Comparison of ENCODE assay signal across 8 cellular contexts in genomic region chrX:54529559-54530357, GRCh38. TPM values are rescaled to one million over a fixed set of nuclear protein-coding genes. Genes with fewer than 3 reads are reported as not detected.
DNase-seq lines count a peak whose midpoint lies in the region; ATAC-seq and TF ChIP-seq lines count a peak whose summit lies in the region.

Gene GNL3L (plus strand): TSS chrX:54530219. CDS start chrX:54532567, 2,348 bp downstream.

- DNase-seq in DMS 273 treated with DMSO at 0.1 percent for 48 hours (lab: John Stamatoyannopoulos, UW) (peak; percentile 84), OCI-M2 (lab: John Stamatoyannopoulos, UW; ENCODE audit: unreplicated experiment) (peak; percentile 76), activated T-cell treated with anti-CD3 and anti-CD28 coated beads for 4 hours (peak; percentile 56), epithelial cell of proximal tubule (ENCODE audit: low read depth) (peak; percentile 20)
- DNase-seq in stimulated activated CD8-positive, alpha-beta memory T cell treated with anti-CD3 and anti-CD28 coated beads, Interleukin-4, amount 100 ng/mL, for 4 hours (ENCODE audit: low read depth in 2 of 2, low spot score in 1 of 2): peak; percentile 38 to 66

- no peak for TF ChIP-seq CTCF in epithelial cell of proximal tubule (conservative IDR thresholded peaks at IDR 0.05; ENCODE audit: low read depth, low read length)

- no peaks in the 10 kb centered on the region for H3K36me3 ChIP-seq in mucosa of rectum (ENCODE audit: control insufficient read depth in 2 of 2, insufficient read depth in 2 of 2, low read length in 2 of 2)

- no peaks in the 10 kb centered on the region for H3K9me3 ChIP-seq in mucosa of rectum (ENCODE audit: control insufficient read depth in 2 of 2, low read length in 2 of 2)

- H3K9ac ChIP-seq in mucosa of rectum (ENCODE audit: low read depth in 1 of 2, low read length in 2 of 2): peak within 1 kb of the TSS; percentile 83 to 84

- no peaks in the 10 kb centered on the region for H3K27me3 ChIP-seq in mucosa of rectum (ENCODE audit: control insufficient read depth in 2 of 2, insufficient read depth in 2 of 2, low read length in 2 of 2)

- peak; percentile 89 for ATAC-seq in GM21576 (IDR thresholded peaks at IDR 0.05; ENCODE audit: unreplicated experiment)

- peak within 1 kb of the TSS; percentile 75 to 89 for H3K27ac ChIP-seq in mucosa of rectum (ENCODE audit: low read depth in 2 of 2, low read length in 2 of 2)

- TF ChIP-seq EP300 in Ishikawa (IDR thresholded peaks at IDR 0.05; ENCODE audit: borderline replicate concordance): no peak

- H3K4me1 ChIP-seq in mucosa of rectum (ENCODE audit: control insufficient read depth in 2 of 2, insufficient read depth in 2 of 2, low read length in 2 of 2): peaks cover 3 to 6% of the 10 kb centered on the region in 2 donors

- no peak for TF ChIP-seq RAD21 in Ishikawa (IDR thresholded peaks at IDR 0.05; ENCODE audit: low read depth)

- H3K4me3 ChIP-seq in epithelial cell of proximal tubule (ENCODE audit: low read depth, low read length): peak within 1 kb of the TSS; percentile 88
- peak within 1 kb of the TSS; percentile 77 to 97 for H3K4me3 ChIP-seq in mucosa of rectum (ENCODE audit: low read length in 2 of 2)

TF ChIP-seq in Ishikawa, 13 proteins besides CTCF, POLR2A, EP300 and RAD21:
- peak; percentile 92 for TF ChIP-seq USF1 (IDR thresholded peaks at IDR 0.05)
- peak; percentile 75 for TF ChIP-seq TEAD4 (IDR thresholded peaks at IDR 0.05)
- TF ChIP-seq ZBTB7A (IDR thresholded peaks at IDR 0.05; ENCODE audit: low read depth): no peak
- peak; percentile 95 for TF ChIP-seq YY1 (IDR thresholded peaks at IDR 0.05; ENCODE audit: low read depth)
- no peak for TF ChIP-seq FOXM1 (IDR thresholded peaks at IDR 0.05; ENCODE audit: borderline replicate concordance, low read depth)
- peak; percentile 37; the same call in 1 of the 2 replicates for TF ChIP-seq EGR1 (IDR thresholded peaks at IDR 0.05)
- TF ChIP-seq NFIC (IDR thresholded peaks at IDR 0.05): no peak
- TF ChIP-seq CEBPB (IDR thresholded peaks at IDR 0.05): no peak
- peak; percentile 88 for TF ChIP-seq MAX (IDR thresholded peaks at IDR 0.05)
- TF ChIP-seq TAF1 (IDR thresholded peaks at IDR 0.05; ENCODE audit: low read depth): no peak; the same call in 1 of the 2 replicates
- no peak for TF ChIP-seq REST (IDR thresholded peaks at IDR 0.05; ENCODE audit: low read depth)

RNA-seq across cellular contexts. Expression of gene GNL3L, which starts in this region (rescaled TPM):
- total RNA-seq in epithelial cell of proximal tubule: 21.6 and 23.1 TPM in 2 replicates

Comparison
In these comparisons a context has a peak if more than half of its experiments do, and no peak if none do; other contexts are left out.
1. Peak in every context shown above with its lines: DNase-seq, ATAC-seq, H3K4me3 ChIP-seq and H3K27ac ChIP-seq.
2. DNase-seq: peak in every context shown above with its lines; median percentile 84 in DMS 273 treated with DMSO at 0.1 percent for 48 hours; 76 in OCI-M2; 56 in activated T-cell treated with anti-CD3 and anti-CD28 coated beads for 4 hours; 52 in stimulated activated CD8-positive, alpha-beta memory T cell treated with anti-CD3 and anti-CD28 coated beads, Interleukin-4, amount 100 ng/mL, for 4 hours; 20 in epithelial cell of proximal tubule.